Comparison of ENCODE assay signal across 1 cellular context in the genomic region with DNA sequence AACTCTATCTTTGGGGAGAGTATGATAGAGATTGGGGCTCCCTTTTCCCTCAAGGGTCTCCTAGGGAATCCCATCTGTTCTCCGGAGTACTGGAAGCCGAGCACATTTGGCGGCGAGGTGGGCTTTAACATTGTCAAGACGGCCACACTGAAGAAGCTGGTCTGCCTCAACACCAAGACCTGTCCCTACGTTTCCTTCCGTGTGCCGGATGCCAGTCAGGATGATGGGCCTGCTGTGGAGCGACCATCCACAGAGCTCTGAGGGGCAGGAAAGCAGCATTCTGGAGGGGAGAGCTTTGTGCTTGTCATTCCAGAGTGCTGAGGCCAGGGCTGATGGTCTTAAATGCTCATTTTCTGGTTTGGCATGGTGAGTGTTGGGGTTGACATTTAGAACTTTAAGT.
TF ChIP-seq lines count a peak whose summit lies in the region.

No MANE protein-coding gene starts in this region.

TF ChIP-seq in IMR-90, 13 proteins besides CTCF, POLR2A, EP300 and RAD21 (continued from another document):
- TF ChIP-seq USF2 (IDR thresholded peaks at IDR 0.05; ENCODE audit: low read depth, low read length): no peak
- no peak for TF ChIP-seq SMC3 (IDR thresholded peaks at IDR 0.05; ENCODE audit: low read depth, low read length)
- no peak for TF ChIP-seq MXI1 (IDR thresholded peaks at IDR 0.05; ENCODE audit: borderline replicate concordance, low read depth, low read length)
- TF ChIP-seq RCOR1 (IDR thresholded peaks at IDR 0.05; ENCODE audit: insufficient replicate concordance, low read length): no peak
- TF ChIP-seq MAZ (IDR thresholded peaks at IDR 0.05; ENCODE audit: borderline replicate concordance, low read depth, low read length): no peak
- no peak for TF ChIP-seq ELK1 (IDR thresholded peaks at IDR 0.05; ENCODE audit: borderline replicate concordance, low read depth, low read length)
- no peak for TF ChIP-seq BHLHE40 (IDR thresholded peaks at IDR 0.05; ENCODE audit: low read depth, low read length)
- TF ChIP-seq FOS (IDR thresholded peaks at IDR 0.05; ENCODE audit: low read depth, low read length): no peak
- no peak for TF ChIP-seq MAFK (IDR thresholded peaks at IDR 0.05; ENCODE audit: low read depth, low read length)
- TF ChIP-seq CHD1 (IDR thresholded peaks at IDR 0.05; ENCODE audit: low read depth, low read length): no peak
